19 cellular contexts compared by ENCODE assay signal in the genomic region with DNA sequence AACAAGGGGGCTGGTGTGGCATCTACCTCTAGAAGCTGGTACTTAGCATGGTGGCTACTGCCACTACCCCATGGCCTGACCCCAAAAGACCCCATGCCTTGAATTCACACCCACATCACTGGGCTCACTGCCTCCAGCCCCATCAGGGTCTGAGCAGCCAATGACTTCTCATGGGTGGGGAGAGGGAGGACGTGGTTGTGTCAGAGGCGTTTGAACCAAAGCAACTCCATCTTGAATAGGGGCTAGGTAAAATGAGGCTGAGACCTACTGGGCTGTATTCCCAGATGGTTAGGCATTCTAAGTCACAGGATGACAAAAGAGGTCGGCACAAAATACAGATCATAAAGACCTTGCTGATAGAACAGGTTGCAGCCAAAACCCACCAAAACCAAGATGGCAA. TPM values are rescaled to one million over a fixed set of nuclear protein-coding genes. Genes with fewer than 3 reads are reported as not detected.
A peak's percentile ranks its signal among the peaks of the same experiment; 100 is the strongest.
DNase-seq lines count a peak whose midpoint lies in the region; ATAC-seq and TF ChIP-seq lines count a peak whose summit lies in the region.
"Had no signal": no experiment of that assay in that cellular context is flagged by ENCODE, and none has a peak within 500 bp of the region (broad histone marks: within the 10 kb centered on the region; RNA-seq: fewer than 3 reads in every experiment).

No MANE protein-coding gene starts in this region.

- no peaks in the 10 kb centered on the region for H3K9me3 Mint-ChIP-seq in natural killer cell treated with Interleukin-12 subunit alpha and Interleukin-12 subunit beta and Interleukin-15 and Interleukin-18, amount 100 ng/mL, for 72 hours
- H3K9me3 Mint-ChIP-seq in natural killer cell = no peaks in the 10 kb centered on the region
- H3K9me3 Mint-ChIP-seq: CD4-positive, alpha-beta T cell; HFFc6 had no signal

- TF ChIP-seq CTCF in natural killer cell (IDR thresholded peaks at IDR 0.05) = no peak
- no peak for TF ChIP-seq CTCF in spleen (IDR thresholded peaks at IDR 0.05 in 8 of 11, conservative IDR thresholded peaks at IDR 0.05 in 3 of 11)

- no peaks in the 10 kb centered on the region for H3K36me3 Mint-ChIP-seq in natural killer cell treated with Interleukin-12 subunit alpha and Interleukin-12 subunit beta and Interleukin-15 and Interleukin-18, amount 100 ng/mL, for 72 hours
- no peaks in the 10 kb centered on the region for H3K36me3 Mint-ChIP-seq in natural killer cell

- no peaks in the 10 kb centered on the region for H3K36me3 ChIP-seq in spleen

- peaks cover 0 to 3% of the 10 kb centered on the region in 2 donors for H3K27me3 Mint-ChIP-seq in natural killer cell treated with Interleukin-12 subunit alpha and Interleukin-12 subunit beta and Interleukin-15 and Interleukin-18, amount 100 ng/mL, for 72 hours
- H3K27me3 Mint-ChIP-seq in natural killer cell (ENCODE audit: low read depth in 2 of 2) = peaks cover 0 to 4% of the 10 kb centered on the region in 2 donors

- no peaks in the 10 kb centered on the region for H3K4me1 Mint-ChIP-seq in natural killer cell treated with Interleukin-12 subunit alpha and Interleukin-12 subunit beta and Interleukin-15 and Interleukin-18, amount 100 ng/mL, for 72 hours (ENCODE audit: low read depth in 2 of 2)
- no peaks in the 10 kb centered on the region for H3K4me1 Mint-ChIP-seq in natural killer cell
- H3K4me1 Mint-ChIP-seq: GM23338 had no signal

- ATAC-seq in Right ventricle myocardium inferior = no peak
- no peak for ATAC-seq in left ventricle myocardium superior
- no peak for ATAC-seq in natural killer cell treated with Interleukin-12 subunit alpha and Interleukin-12 subunit beta and Interleukin-15 and Interleukin-18, amount 100 ng/mL, for 72 hours
- no peak for ATAC-seq in natural killer cell
- ATAC-seq: A549, GM23338, HCT116 had no signal

- peaks cover 0 to 13% (median 7%) of the 10 kb centered on the region in 6 donors for H3K4me1 ChIP-seq in spleen
- H3K4me1 ChIP-seq: Caco-2 had no signal

- peaks cover 0 to 21% (median 16%) of the 10 kb centered on the region in 8 donors for H3K9me3 ChIP-seq in spleen
- H3K9me3 ChIP-seq: A549, Caco-2 had no signal

- H3K27ac ChIP-seq in spleen = no peak overlapping the region
- H3K27ac ChIP-seq: 22Rv1, A549, C4-2B, HL-60 had no signal

- H3K4me3 Mint-ChIP-seq in natural killer cell treated with Interleukin-12 subunit alpha and Interleukin-12 subunit beta and Interleukin-15 and Interleukin-18, amount 100 ng/mL, for 72 hours = no peak overlapping the region
- H3K4me3 Mint-ChIP-seq in natural killer cell = no peak overlapping the region
- H3K4me3 Mint-ChIP-seq: CD4-positive, alpha-beta T cell; GM23338; HFFc6 had no signal

- no peak for TF ChIP-seq POLR2A in spleen (IDR thresholded peaks at IDR 0.05)

- no peak overlapping the region for H3K4me3 ChIP-seq in spleen
- H3K4me3 ChIP-seq: A549, GM23338 had no signal

- H3K27me3 ChIP-seq in spleen (replicated peaks in 1 of 7) = peaks cover 0 to 23% (median 13%) of the 10 kb centered on the region in 7 donors

- intact Hi-C loops in Right ventricle myocardium inferior (cut with DNase I) = no loop called here
- intact Hi-C loops in left ventricle myocardium superior (cut with micrococcal nuclease) = no loop called here
- intact Hi-C loops in natural killer cell (cut with micrococcal nuclease) = no loop called here
- intact Hi-C loops in spleen (cut with DNase I; ENCODE audit: low total_unique reads) = no loop called here

- H3K27ac Mint-ChIP-seq in natural killer cell treated with Interleukin-12 subunit alpha and Interleukin-12 subunit beta and Interleukin-15 and Interleukin-18, amount 100 ng/mL, for 72 hours = no peak overlapping the region
- no peak overlapping the region for H3K27ac Mint-ChIP-seq in natural killer cell
- H3K27ac Mint-ChIP-seq: CD4-positive, alpha-beta T cell; GM23338; HFFc6 had no signal

- 79 to 88% (median 87%) methylated on average over 3 of the region's 3 CpGs for WGBS in spleen, 5 donors

- DNase-seq in Right ventricle myocardium inferior (ENCODE audit: missing footprints) (peak; percentile 13), left ventricle myocardium superior (no peak), natural killer cell (no peak), spleen (peak; percentile 30), SKM-1 (lab: John Stamatoyannopoulos, UW; ENCODE audit: unreplicated experiment) (no peak), NOMO-1 (lab: John Stamatoyannopoulos, UW; ENCODE audit: unreplicated experiment in 2 of 2) (no peak)
- DNase-seq in natural killer cell treated with Interleukin-12 subunit alpha and Interleukin-12 subunit beta and Interleukin-15 and Interleukin-18, amount 100 ng/mL, for 72 hours (ENCODE audit: low spot score) = peak; percentile 34
- DNase-seq: AML-193; Caco-2; CD4-positive, alpha-beta T cell; HFFc6; IMR-90 had no signal

RNA-seq across cellular contexts. Expression of gene KCP, which starts 15.2 kb away (rescaled TPM):
- 0.11 TPM for total RNA-seq in Right ventricle myocardium inferior
- 0.12 TPM for total RNA-seq in left ventricle myocardium superior
- 1 to 10 TPM in 1 of 2 donors, under 1 TPM in 1; 0.17 to 1.1 TPM for total RNA-seq in natural killer cell treated with Interleukin-12 subunit alpha and Interleukin-12 subunit beta and Interleukin-15 and Interleukin-18, amount 100 ng/mL, for 72 hours
- under 1 TPM in 2 of 3 donors, not detected in 1; 0.49 to 0.95 TPM for total RNA-seq in natural killer cell
- total RNA-seq in spleen = under 1 TPM; 0.14 to 0.89 (median 0.72) TPM
- polyA plus RNA-seq in spleen = 1 to 10 TPM in 1 of 3 donors, under 1 TPM in 2; 0.06 to 2.1 (median 0.35) TPM
- total RNA-seq: IMR-90 had no signal
- polyA plus RNA-seq: BJ had no signal

RNA-seq across cellular contexts. Expression of gene ATP6V1F, which starts 32.7 kb away (rescaled TPM):
- 128 TPM for total RNA-seq in Right ventricle myocardium inferior
- 115 TPM for total RNA-seq in left ventricle myocardium superior
- 100 to 1,000 TPM; 115 to 145 TPM for total RNA-seq in natural killer cell treated with Interleukin-12 subunit alpha and Interleukin-12 subunit beta and Interleukin-15 and Interleukin-18, amount 100 ng/mL, for 72 hours
- total RNA-seq in natural killer cell = 10 to 100 TPM; 82.9 to 98.0 (median 94.3) TPM
- total RNA-seq in spleen = 10 to 100 TPM; 78.3 to 95.5 (median 84.5) TPM
- 100 to 1,000 TPM; 205 to 285 (median 262) TPM for polyA plus RNA-seq in spleen

RNA-seq across cellular contexts. Expression of gene IRF5, which starts 42.4 kb away (rescaled TPM):
- total RNA-seq in Right ventricle myocardium inferior (3.3 TPM), left ventricle myocardium superior (2.9 TPM), natural killer cell (10 to 100 TPM; 13.0 to 20.2 (median 19.5) TPM), spleen (10 to 100 TPM; 34.7 to 56.3 (median 48.2) TPM)
- total RNA-seq in natural killer cell treated with Interleukin-12 subunit alpha and Interleukin-12 subunit beta and Interleukin-15 and Interleukin-18, amount 100 ng/mL, for 72 hours = 10 to 100 TPM; 26.5 to 43.4 TPM
- 10 to 100 TPM; 26.2 to 41.8 (median 41.5) TPM for polyA plus RNA-seq in spleen

Comparison
In these comparisons a context has a peak if more than half of its experiments do, and no peak if none do; other contexts are left out.
1. DNase-seq: peak in Right ventricle myocardium inferior (single experiment), natural killer cell treated with Interleukin-12 subunit alpha and Interleukin-12 subunit beta and Interleukin-15 and Interleukin-18, amount 100 ng/mL, for 72 hours (single experiment) and spleen (single experiment); none in left ventricle myocardium superior (single experiment), natural killer cell (single experiment), SKM-1 (single experiment) and NOMO-1 (0 of 2).